In the genomic region with DNA sequence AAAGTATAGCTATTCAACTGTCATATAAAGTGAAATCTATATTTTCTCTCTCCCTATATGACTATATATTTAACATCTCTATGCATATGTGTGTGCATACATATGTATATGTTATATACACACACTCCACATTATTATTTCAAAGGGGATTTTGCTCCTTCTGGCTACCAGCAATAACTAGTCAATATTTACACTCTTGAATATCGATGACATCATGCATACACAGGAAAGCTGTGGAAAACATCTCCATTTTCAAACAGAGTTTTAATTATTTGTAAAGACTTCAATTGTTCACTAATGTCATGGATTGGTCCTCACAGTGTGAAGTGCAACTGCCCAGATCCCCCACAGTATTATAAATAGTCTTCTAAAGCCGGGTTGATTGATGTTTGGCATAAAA, we compare ENCODE assay signal across 23 cellular contexts.
"Had no signal": no experiment of that assay in that cellular context is flagged by ENCODE, and none has a peak within 500 bp of the region (broad histone marks: within the 10 kb centered on the region; RNA-seq: fewer than 3 reads in every experiment).

No MANE protein-coding gene starts in this region.

- H3K4me1 ChIP-seq: uterus had no signal

- H3K36me3 ChIP-seq: suprapubic skin, transverse colon, uterus, WERI-Rb-1 had no signal

- H3K9me3 ChIP-seq: suprapubic skin, transverse colon, uterus had no signal

- DNase-seq: activated CD4-positive, alpha-beta T cell treated with anti-CD3 and anti-CD28 coated beads, Interleukin-2, amount 10 ng/mL, durations not matched to agents 7 days and 5 days; activated CD4-positive, CD25-positive, alpha-beta regulatory T cell treated with anti-CD3 and anti-CD28 coated beads, Interleukin-2, amount 50 U/mL, for 72 hours; activated CD8-positive, alpha-beta T cell treated with anti-CD3 and anti-CD28 coated beads, Interleukin-2, amount 10 ng/mL, durations not matched to agents 7 days and 5 days; activated T-cell treated with anti-CD3 and anti-CD28 coated beads, Interleukin-2, amount 50 U/mL, for 1 hour; aorta; erythroblast; foreskin fibroblast; left colon; mucosa of descending colon; naive B cell; occipital lobe; small intestine; stimulated activated CD4-positive, alpha-beta T cell treated with anti-CD3 and anti-CD28 coated beads, Interleukin-2, amount 100 ng/mL, for 24 hours; stimulated activated naive CD8-positive, alpha-beta T cell treated with anti-CD3 and anti-CD28 coated beads, Interleukin-15, amount 100 ng/mL, for 72 hours; transverse colon; uterus; WERI-Rb-1 had no signal

- H3K4me3 ChIP-seq: mucosa of descending colon, suprapubic skin, transverse colon, uterus had no signal

- H3K27me3 ChIP-seq: suprapubic skin, uterus had no signal

- ATAC-seq: activated CD8-positive, alpha-beta T cell treated with anti-CD3 and anti-CD28 coated beads, Interleukin-2, amount 10 ng/mL, durations not matched to agents 7 days and 5 days; activated naive CD4-positive, alpha-beta T cell treated with anti-CD3 and anti-CD28 coated beads, Interleukin-2, amount 50 U/mL, for 72 hours; activated T-helper 17 cell treated with anti-CD3 and anti-CD28 coated beads, Interleukin-2, amount 50 U/mL, for 72 hours; left colon; mucosa of descending colon; sciatic nerve; stimulated activated effector memory CD8-positive, alpha-beta T cell treated with anti-CD3 and anti-CD28 coated beads, Interleukin-12 subunit alpha, Interleukin-12 subunit beta, amount 100 ng/mL, for 72 hours; stimulated activated naive CD8-positive, alpha-beta T cell treated with anti-CD3 and anti-CD28 coated beads, Interleukin-15, amount 100 ng/mL, for 72 hours had no signal

- FAIRE-seq: keratinocyte, small intestine had no signal

- H3K27ac ChIP-seq: suprapubic skin, transverse colon, uterus, WERI-Rb-1 had no signal
